ENCODE assay signal across 8 cellular contexts in genomic region chr15:74676801-74677200, GRCh38. TPM values are rescaled to one million over a fixed set of nuclear protein-coding genes. Genes with fewer than 3 reads are reported as not detected.
"Had no signal": no experiment of that assay in that cellular context is flagged by ENCODE, and none has a peak within 500 bp of the region (broad histone marks: within the 10 kb centered on the region; RNA-seq: fewer than 3 reads in every experiment).

No MANE protein-coding gene starts in this region.

- ATAC-seq: GM12878 had no signal

- FAIRE-seq: GM12878, GM12891, GM12892, GM18507, GM19239 had no signal

- H3K4me3 ChIP-seq: GM12878 had no signal

- DNase-seq: GDM1, GF-D8 had no signal

RNA-seq across cellular contexts. Expression of gene CYP1A1, which starts 48.5 kb away (rescaled TPM):
- total RNA-seq: G401 had no signal
